ENCODE assay signal across 1 cellular context in genomic region chr12:57621497-57622292, GRCh38.
TF ChIP-seq lines count a peak whose summit lies in the region.

No MANE protein-coding gene starts in this region.

TF ChIP-seq in endothelial cell of umbilical vein, 7 proteins besides CTCF, POLR2A, EP300 and RAD21:
- TF ChIP-seq MAX (IDR thresholded peaks at IDR 0.05; ENCODE audit: insufficient read depth, insufficient read length) (no peak), EZH2 (IDR thresholded peaks at IDR 0.05; ENCODE audit: borderline replicate concordance, low read depth, low read length, severe bottlenecking) (peak; percentile 77), FOS (IDR thresholded peaks at IDR 0.05; ENCODE audit: borderline replicate concordance, insufficient read depth, low read length) (no peak)
TF ChIP-seq in endothelial cell of umbilical vein: peak in this region for 1.
